In genomic region chr5:115262405-115263247, GRCh38 we compare ENCODE assay signal across 8 cellular contexts. TPM values are rescaled to one million over a fixed set of nuclear protein-coding genes. Genes with fewer than 3 reads are reported as not detected.
DNase-seq lines count a peak whose midpoint lies in the region; ATAC-seq and TF ChIP-seq lines count a peak whose summit lies in the region.

Gene PGGT1B (minus strand): TSS chr5:115262877. CDS start chr5:115262851, 26 bp downstream.

- TF ChIP-seq CTCF in AG09309 (IDR thresholded peaks at IDR 0.05; ENCODE audit: control insufficient read depth, insufficient read depth, low read depth, low read length, missing control alignments): no peak
- TF ChIP-seq CTCF in colonic mucosa (IDR thresholded peaks at IDR 0.05): no peak

- peak within 1 kb of the TSS; percentile 96 for H3K4me3 Mint-ChIP-seq in activated CD4-positive, alpha-beta T cell treated with anti-CD3 and anti-CD28 coated beads, Interleukin-2, amount 10 ng/mL, durations not matched to agents 24 days and 14 days

- H3K4me3 ChIP-seq in AG09309 (ENCODE audit: control insufficient read depth, low read depth, low read length) (peak within 1 kb of the TSS; percentile 75), colonic mucosa (peak within 1 kb of the TSS; percentile 90)

- H3K9ac ChIP-seq in colonic mucosa (ENCODE audit: low read depth in 2 of 2, low read length in 2 of 2): peak within 1 kb of the TSS; percentile 84 to 90

- H3K27ac ChIP-seq in colonic mucosa: peak within 1 kb of the TSS; percentile 91

- H3K27ac Mint-ChIP-seq in activated CD4-positive, alpha-beta T cell treated with anti-CD3 and anti-CD28 coated beads, Interleukin-2, amount 10 ng/mL, durations not matched to agents 24 days and 14 days: peak within 1 kb of the TSS; percentile 88

- H3K4me1 Mint-ChIP-seq in activated CD4-positive, alpha-beta T cell treated with anti-CD3 and anti-CD28 coated beads, Interleukin-2, amount 10 ng/mL, durations not matched to agents 24 days and 14 days: peaks cover 36% of the 10 kb centered on the region

- peaks cover 6% of the 10 kb centered on the region for H3K4me1 ChIP-seq in colonic mucosa

- H3K9me3 ChIP-seq in colonic mucosa: no peaks in the 10 kb centered on the region

- no peaks in the 10 kb centered on the region for H3K36me3 ChIP-seq in colonic mucosa

- peaks cover 3% of the 10 kb centered on the region for H3K9me3 Mint-ChIP-seq in activated CD4-positive, alpha-beta T cell treated with anti-CD3 and anti-CD28 coated beads, Interleukin-2, amount 10 ng/mL, durations not matched to agents 24 days and 14 days

- H3K27me3 ChIP-seq in colonic mucosa: no peaks in the 10 kb centered on the region

- H3K36me3 Mint-ChIP-seq in activated CD4-positive, alpha-beta T cell treated with anti-CD3 and anti-CD28 coated beads, Interleukin-2, amount 10 ng/mL, durations not matched to agents 24 days and 14 days (ENCODE audit: low read depth): peaks cover 16% of the 10 kb centered on the region

- H3K27me3 Mint-ChIP-seq in activated CD4-positive, alpha-beta T cell treated with anti-CD3 and anti-CD28 coated beads, Interleukin-2, amount 10 ng/mL, durations not matched to agents 24 days and 14 days: no peaks in the 10 kb centered on the region

- intact Hi-C loops in activated CD4-positive, alpha-beta T cell treated with anti-CD3 and anti-CD28 coated beads, Interleukin-2, amount 10 ng/mL, durations not matched to agents 24 days and 14 days (cut with micrococcal nuclease): loop anchor here (1.0 to 2.0 kb wide), 3 partner anchors 34 to 283 kb away; partner anchors contain the start of gene CCDC112
- intact Hi-C loops in colonic mucosa (cut with DNase I) (no loop called here), left colon (cut with DNase I, micrococcal nuclease) (no loop called here)

- DNase-seq in AG09309 (ENCODE audit: low read depth) (no peak), NCI-H526 (lab: John Stamatoyannopoulos, UW) (peak; percentile 49 to 75), colonic mucosa (peak; percentile 87), left colon (peak; percentile 71 to 85)
- peak; percentile 91 for DNase-seq in activated CD4-positive, alpha-beta T cell treated with anti-CD3 and anti-CD28 coated beads, Interleukin-2, amount 10 ng/mL, durations not matched to agents 24 days and 14 days
- peak; percentile 74 for DNase-seq in stimulated activated CD4-positive, alpha-beta T cell treated with anti-CD3 and anti-CD28 coated beads, Interleukin-1b, Interleukin-23, amount 100 ng/mL, for 48 hours

- peak; percentile 95 for ATAC-seq in GM19023 (IDR thresholded peaks at IDR 0.05; ENCODE audit: unreplicated experiment)
- peak; percentile 89 for ATAC-seq in HG03175 (IDR thresholded peaks at IDR 0.05; ENCODE audit: unreplicated experiment)
- ATAC-seq in left colon: peak; percentile 92

RNA-seq across cellular contexts. Expression of gene PGGT1B, which starts in this region (rescaled TPM):
- 37.9 and 42.0 TPM in 2 replicates for total RNA-seq in activated CD4-positive, alpha-beta T cell treated with anti-CD3 and anti-CD28 coated beads, Interleukin-2, amount 10 ng/mL, durations not matched to agents 24 days and 14 days
- total RNA-seq in colonic mucosa (10 to 100 TPM; 73.6 to 92.0 TPM), left colon (10 to 100 TPM; 69.7 to 89.4 TPM)
